12 cellular contexts compared by ENCODE assay signal in the genomic region with DNA sequence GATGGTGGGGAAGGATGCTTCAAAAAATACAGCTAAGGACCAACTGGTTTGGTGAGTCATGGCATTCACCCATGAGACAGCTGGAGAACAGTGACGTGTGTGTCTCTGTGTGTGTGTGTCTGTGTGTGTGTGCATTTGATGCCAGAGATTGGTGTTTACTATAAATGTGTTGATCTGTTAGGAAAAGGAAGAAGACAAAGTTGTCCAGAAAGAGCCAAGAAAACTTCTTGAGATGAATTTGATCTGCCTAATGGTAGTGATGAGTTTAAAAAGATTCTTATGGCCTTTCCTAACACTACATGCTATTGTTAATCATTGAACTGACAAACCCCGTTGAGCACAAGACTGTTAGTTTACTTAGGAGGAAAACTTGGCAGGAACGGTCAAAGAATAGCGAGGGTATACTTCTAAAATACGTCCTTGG. TPM values are rescaled to one million over a fixed set of nuclear protein-coding genes. Genes with fewer than 3 reads are reported as not detected.
A peak's percentile ranks its signal among the peaks of the same experiment; 100 is the strongest.
DNase-seq lines count a peak whose midpoint lies in the region; ATAC-seq, FAIRE-seq and TF ChIP-seq lines count a peak whose summit lies in the region.
"Had no signal": no experiment of that assay in that cellular context is flagged by ENCODE, and none has a peak within 500 bp of the region (broad histone marks: within the 10 kb centered on the region; RNA-seq: fewer than 3 reads in every experiment).

No MANE protein-coding gene starts in this region.

- H3K27me3 ChIP-seq in thoracic aorta (replicated peaks; ENCODE audit: insufficient read depth) (no peaks in the 10 kb centered on the region), GM23338 (ENCODE audit: insufficient read depth) (no peaks in the 10 kb centered on the region)
- H3K27me3 ChIP-seq: SJCRH30 had no signal

- no peaks in the 10 kb centered on the region for H3K4me1 Mint-ChIP-seq in GM23338

- H3F3A ChIP-seq in GM23338 (replicated peaks; ENCODE audit: low read depth): no peaks in the 10 kb centered on the region

- H3K36me3 ChIP-seq in thoracic aorta: no peaks in the 10 kb centered on the region
- H3K36me3 ChIP-seq in GM23338 (ENCODE audit: insufficient read depth): no peaks in the 10 kb centered on the region
- H3K36me3 ChIP-seq: SJCRH30 had no signal

- H3K27ac ChIP-seq in thoracic aorta: no peak overlapping the region
- no peak overlapping the region for H3K27ac ChIP-seq in GM23338 (ENCODE audit: low read depth)
- H3K27ac ChIP-seq: SJCRH30 had no signal

- H3K27me3 Mint-ChIP-seq in GM23338 (ENCODE audit: insufficient read depth, low read depth, poor library complexity): peaks cover 3% of the 10 kb centered on the region

- H3K9me3 ChIP-seq in thoracic aorta: no peaks in the 10 kb centered on the region
- H3K9me3 ChIP-seq: SJCRH30 had no signal

- H3K4me3 ChIP-seq in astrocyte of the spinal cord (ENCODE audit: low read depth, low read length) (no peak overlapping the region), thoracic aorta (peak overlapping the region; percentile 72), GM23338 (no peak overlapping the region)
- H3K4me3 ChIP-seq: SJCRH30 had no signal

- DNase-seq in HCEC 1CT (peak; percentile 76), astrocyte of the spinal cord (ENCODE audit: low read depth, low spot score) (peak; percentile 75), thoracic aorta (ENCODE audit: low spot score) (no peak), NCI-H1417 (lab: John Stamatoyannopoulos, UW) (no peak), GM23338 (ENCODE audit: low spot score) (no peak), D721Med (ENCODE audit: insufficient read length, low spot score) (no peak)
- DNase-seq: activated CD4-positive, alpha-beta T cell treated with anti-CD3 and anti-CD28 coated beads, Interleukin-2, amount 50 U/mL, for 1 hour; amygdala; erythroblast; GF-D8; SJCRH30 had no signal

- in situ Hi-C loops in astrocyte of the spinal cord (cut with HindIII; ENCODE audit: low sequenced_read_pairs): no loop called here

- H2AFZ ChIP-seq in GM23338: no peak overlapping the region

- H3K9me3 Mint-ChIP-seq in GM23338: 0 out of 3 replicates have a peak, but pooled peaks cover 3% of the 10 kb centered on the region

- no peak overlapping the region for H3K4me2 ChIP-seq in GM23338

- H3K4me3 Mint-ChIP-seq in GM23338: no peak overlapping the region

- H3K4me1 ChIP-seq in thoracic aorta (ENCODE audit: control insufficient read depth in 1 of 2, low read depth in 2 of 2): peaks cover 1 to 43% of the 10 kb centered on the region in 2 donors
- no peaks in the 10 kb centered on the region for H3K4me1 ChIP-seq in GM23338 (ENCODE audit: insufficient read depth)
- H3K4me1 ChIP-seq: SJCRH30 had no signal

- no peak overlapping the region; the same call in 1 of the 2 replicates for H3K27ac Mint-ChIP-seq in GM23338

- TF ChIP-seq CTCF in astrocyte of the spinal cord (IDR thresholded peaks at IDR 0.05; ENCODE audit: low read depth, low read length) (no peak), thoracic aorta (IDR thresholded peaks at IDR 0.05) (no peak), GM23338 (conservative IDR thresholded peaks at IDR 0.05; ENCODE audit: low read depth in 2 of 2) (no peak), D721Med (IDR thresholded peaks at IDR 0.05; ENCODE audit: insufficient read depth, missing control alignments) (no peak)

- H3K79me2 ChIP-seq in GM23338 (replicated peaks; ENCODE audit: insufficient read depth): no peaks in the 10 kb centered on the region

- no peaks in the 10 kb centered on the region for H4K20me1 ChIP-seq in GM23338 (replicated peaks; ENCODE audit: insufficient read depth)

- FAIRE-seq in islet of Langerhans (lab: Jason Lieb, UNC): peak; percentile 27
- no peak for FAIRE-seq in D721Med (lab: Jason Lieb, UNC)

- ATAC-seq in thoracic aorta (ENCODE audit: insufficient number of reproducible peaks, low FRiP score, low read depth) (no peak), GM23338 (no peak)

- no peaks in the 10 kb centered on the region; the same call in 2 of the 3 replicates for H3K36me3 Mint-ChIP-seq in GM23338 (ENCODE audit: low read depth)

- no peaks in the 10 kb centered on the region for H3K9me2 ChIP-seq in GM23338 (ENCODE audit: insufficient read depth)

TF ChIP-seq in GM23338, 12 proteins besides CTCF, POLR2A, EP300 and RAD21 (continues in another document):
- no peak for TF ChIP-seq POLR2AphosphoS5 (IDR thresholded peaks at IDR 0.05; ENCODE audit: low read depth)
- no peak for TF ChIP-seq EZH2phosphoT487 (IDR thresholded peaks at IDR 0.05; ENCODE audit: unreplicated experiment)
- TF ChIP-seq CREB1 (CRISPR knock-in tag; IDR thresholded peaks at IDR 0.05; ENCODE audit: low read depth): no peak
- TF ChIP-seq, protein P1, sequence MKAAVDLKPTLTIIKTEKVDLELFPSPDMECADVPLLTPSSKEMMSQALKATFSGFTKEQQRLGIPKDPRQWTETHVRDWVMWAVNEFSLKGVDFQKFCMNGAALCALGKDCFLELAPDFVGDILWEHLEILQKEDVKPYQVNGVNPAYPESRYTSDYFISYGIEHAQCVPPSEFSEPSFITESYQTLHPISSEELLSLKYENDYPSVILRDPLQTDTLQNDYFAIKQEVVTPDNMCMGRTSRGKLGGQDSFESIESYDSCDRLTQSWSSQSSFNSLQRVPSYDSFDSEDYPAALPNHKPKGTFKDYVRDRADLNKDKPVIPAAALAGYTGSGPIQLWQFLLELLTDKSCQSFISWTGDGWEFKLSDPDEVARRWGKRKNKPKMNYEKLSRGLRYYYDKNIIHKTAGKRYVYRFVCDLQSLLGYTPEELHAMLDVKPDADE (IDR thresholded peaks at IDR 0.05): no peak
- no peak for TF ChIP-seq STAT1 (IDR thresholded peaks at IDR 0.05; ENCODE audit: unreplicated experiment)
- TF ChIP-seq, protein P2, sequence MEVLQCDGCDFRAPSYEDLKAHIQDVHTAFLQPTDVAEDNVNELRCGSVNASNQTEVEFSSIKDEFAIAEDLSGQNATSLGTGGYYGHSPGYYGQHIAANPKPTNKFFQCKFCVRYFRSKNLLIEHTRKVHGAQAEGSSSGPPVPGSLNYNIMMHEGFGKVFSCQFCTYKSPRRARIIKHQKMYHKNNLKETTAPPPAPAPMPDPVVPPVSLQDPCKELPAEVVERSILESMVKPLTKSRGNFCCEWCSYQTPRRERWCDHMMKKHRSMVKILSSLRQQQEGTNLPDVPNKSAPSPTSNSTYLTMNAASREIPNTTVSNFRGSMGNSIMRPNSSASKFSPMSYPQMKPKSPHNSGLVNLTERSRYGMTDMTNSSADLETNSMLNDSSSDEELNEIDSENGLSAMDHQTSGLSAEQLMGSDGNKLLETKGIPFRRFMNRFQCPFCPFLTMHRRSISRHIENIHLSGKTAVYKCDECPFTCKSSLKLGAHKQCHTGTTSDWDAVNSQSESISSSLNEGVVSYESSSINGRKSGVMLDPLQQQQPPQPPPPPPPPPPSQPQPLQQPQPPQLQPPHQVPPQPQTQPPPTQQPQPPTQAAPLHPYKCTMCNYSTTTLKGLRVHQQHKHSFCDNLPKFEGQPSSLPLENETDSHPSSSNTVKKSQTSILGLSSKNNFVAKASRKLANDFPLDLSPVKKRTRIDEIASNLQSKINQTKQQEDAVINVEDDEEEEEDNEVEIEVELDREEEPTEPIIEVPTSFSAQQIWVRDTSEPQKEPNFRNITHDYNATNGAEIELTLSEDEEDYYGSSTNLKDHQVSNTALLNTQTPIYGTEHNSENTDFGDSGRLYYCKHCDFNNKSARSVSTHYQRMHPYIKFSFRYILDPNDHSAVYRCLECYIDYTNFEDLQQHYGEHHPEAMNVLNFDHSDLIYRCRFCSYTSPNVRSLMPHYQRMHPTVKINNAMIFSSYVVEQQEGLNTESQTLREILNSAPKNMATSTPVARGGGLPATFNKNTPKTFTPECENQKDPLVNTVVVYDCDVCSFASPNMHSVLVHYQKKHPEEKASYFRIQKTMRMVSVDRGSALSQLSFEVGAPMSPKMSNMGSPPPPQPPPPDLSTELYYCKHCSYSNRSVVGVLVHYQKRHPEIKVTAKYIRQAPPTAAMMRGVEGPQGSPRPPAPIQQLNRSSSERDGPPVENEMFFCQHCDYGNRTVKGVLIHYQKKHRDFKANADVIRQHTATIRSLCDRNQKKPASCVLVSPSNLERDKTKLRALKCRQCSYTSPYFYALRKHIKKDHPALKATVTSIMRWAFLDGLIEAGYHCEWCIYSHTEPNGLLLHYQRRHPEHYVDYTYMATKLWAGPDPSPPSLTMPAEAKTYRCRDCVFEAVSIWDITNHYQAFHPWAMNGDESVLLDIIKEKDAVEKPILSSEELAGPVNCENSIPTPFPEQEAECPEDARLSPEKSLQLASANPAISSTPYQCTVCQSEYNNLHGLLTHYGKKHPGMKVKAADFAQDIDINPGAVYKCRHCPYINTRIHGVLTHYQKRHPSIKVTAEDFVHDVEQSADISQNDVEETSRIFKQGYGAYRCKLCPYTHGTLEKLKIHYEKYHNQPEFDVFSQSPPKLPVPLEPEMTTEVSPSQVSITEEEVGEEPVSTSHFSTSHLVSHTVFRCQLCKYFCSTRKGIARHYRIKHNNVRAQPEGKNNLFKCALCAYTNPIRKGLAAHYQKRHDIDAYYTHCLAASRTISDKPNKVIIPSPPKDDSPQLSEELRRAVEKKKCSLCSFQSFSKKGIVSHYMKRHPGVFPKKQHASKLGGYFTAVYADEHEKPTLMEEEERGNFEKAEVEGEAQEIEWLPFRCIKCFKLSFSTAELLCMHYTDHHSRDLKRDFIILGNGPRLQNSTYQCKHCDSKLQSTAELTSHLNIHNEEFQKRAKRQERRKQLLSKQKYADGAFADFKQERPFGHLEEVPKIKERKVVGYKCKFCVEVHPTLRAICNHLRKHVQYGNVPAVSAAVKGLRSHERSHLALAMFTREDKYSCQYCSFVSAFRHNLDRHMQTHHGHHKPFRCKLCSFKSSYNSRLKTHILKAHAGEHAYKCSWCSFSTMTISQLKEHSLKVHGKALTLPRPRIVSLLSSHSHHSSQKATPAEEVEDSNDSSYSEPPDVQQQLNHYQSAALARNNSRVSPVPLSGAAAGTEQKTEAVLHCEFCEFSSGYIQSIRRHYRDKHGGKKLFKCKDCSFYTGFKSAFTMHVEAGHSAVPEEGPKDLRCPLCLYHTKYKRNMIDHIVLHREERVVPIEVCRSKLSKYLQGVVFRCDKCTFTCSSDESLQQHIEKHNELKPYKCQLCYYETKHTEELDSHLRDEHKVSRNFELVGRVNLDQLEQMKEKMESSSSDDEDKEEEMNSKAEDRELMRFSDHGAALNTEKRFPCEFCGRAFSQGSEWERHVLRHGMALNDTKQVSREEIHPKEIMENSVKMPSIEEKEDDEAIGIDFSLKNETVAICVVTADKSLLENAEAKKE (CRISPR knock-in tag; IDR thresholded peaks at IDR 0.05): no peak
- no peak for TF ChIP-seq EZH2 (IDR thresholded peaks at IDR 0.05; ENCODE audit: low read depth, unreplicated experiment)
- no peak for TF ChIP-seq JUNB (IDR thresholded peaks at IDR 0.05; ENCODE audit: unreplicated experiment)
- TF ChIP-seq ZNF114 (CRISPR knock-in tag; IDR thresholded peaks at IDR 0.05): no peak
- TF ChIP-seq ZNF331 (CRISPR knock-in tag; IDR thresholded peaks at IDR 0.05; ENCODE audit: low read depth): no peak
- no peak for TF ChIP-seq NANOG (IDR thresholded peaks at IDR 0.05; ENCODE audit: borderline replicate concordance)

RNA-seq across cellular contexts. Expression of a gene that starts 36.4 kb away (rescaled TPM):
- 100 to 1,000 TPM in 1 of 2 donors, 10 to 100 TPM in 1; 65.1 to 281 TPM for total RNA-seq in thoracic aorta
- 0.17 and 0.47 TPM in 2 replicates for total RNA-seq in GM23338 (2014; rRNA removed; shearing (Covaris generic))
- polyA plus RNA-seq in GM23338 (2016; fragmentation: Nextera tagmentation; extraction: Ambion mirVana): 0.26 TPM in 1 of 2 replicates, not detected in the other

Comparison
In these comparisons a context has a peak if more than half of its experiments do, and no peak if none do; other contexts are left out.
1. DNase-seq: peak in HCEC 1CT (single experiment) and astrocyte of the spinal cord (single experiment); none in thoracic aorta (single experiment), NCI-H1417 (0 of 3), GM23338 (single experiment) and D721Med (single experiment).
2. RNA of a gene that starts 36.4 kb away (total RNA-seq): 65.1 to 281 TPM in thoracic aorta; 0.17 to 0.47 TPM in GM23338; every median in the first group is over 10 times any median in the second.